8 cellular contexts compared by ENCODE assay signal in genomic region chr9:110021891-110022290, GRCh38.
DNase-seq lines count a peak whose midpoint lies in the region; ATAC-seq and TF ChIP-seq lines count a peak whose summit lies in the region.

No MANE protein-coding gene starts in this region.

- ATAC-seq in GM19372 (IDR thresholded peaks at IDR 0.05; ENCODE audit: low read depth, unreplicated experiment) (peak; percentile 80), HG03342 (IDR thresholded peaks at IDR 0.05; ENCODE audit: unreplicated experiment) (peak; percentile 95), SK-N-SH treated with all-trans-retinoic acid at 6 μM for 48 hours (no peak)

- in situ Hi-C loops in ACHN (cut with HindIII; ENCODE audit: low pct_ligation_motif_present, low pct_unique_long_range_greater_than_20kb, low sequenced_read_pairs): no loop called here

- H3K27ac Mint-ChIP-seq in CD4-positive, alpha-beta memory T cell: peak overlapping the region in 6 of 7 donors; percentile 3 to 87 (median 46)
- H3K27ac Mint-ChIP-seq in activated T-helper 2 cell treated with anti-CD3 and anti-CD28 coated beads, Interferon-gamma antibody, Interleukin-2, Interleukin-4, amounts not matched to agents 10 μg/mL and 5 μg/mL and 100 μg/mL, durations not matched to agents 14 hours and 24 hours and 36 hours: peak overlapping the region; percentile 67

- intact Hi-C loops in CD4-positive, alpha-beta memory T cell (cut with micrococcal nuclease): no loop called here
- intact Hi-C loops in activated T-helper 2 cell treated with anti-CD3 and anti-CD28 coated beads, Interferon-gamma antibody, Interleukin-2, Interleukin-4, amounts not matched to agents 10 μg/mL and 5 μg/mL and 100 μg/mL, durations not matched to agents 14 hours and 24 hours and 36 hours (cut with micrococcal nuclease): no loop called here

- POLR2A ChIA-PET in CD4-positive, alpha-beta memory T cell (lab: Charles Lee; ENCODE audit: partially characterized antibody): interaction anchor here (1.6 kb wide), 1 partner anchor 27 kb away, joined by 5 read pairs; no protein-coding TSS in a partner anchor

- no peaks in the 10 kb centered on the region for H3K27me3 Mint-ChIP-seq in CD4-positive, alpha-beta memory T cell
- H3K27me3 Mint-ChIP-seq in activated T-helper 2 cell treated with anti-CD3 and anti-CD28 coated beads, Interferon-gamma antibody, Interleukin-2, Interleukin-4, amounts not matched to agents 10 μg/mL and 5 μg/mL and 100 μg/mL, durations not matched to agents 14 hours and 24 hours and 36 hours (ENCODE audit: low read depth): no peaks in the 10 kb centered on the region

- H3K4me3 Mint-ChIP-seq in CD4-positive, alpha-beta memory T cell: peak overlapping the region in 4 of 8 donors; percentile 2 to 17 (median 9)
- no peak overlapping the region for H3K4me3 Mint-ChIP-seq in activated T-helper 2 cell treated with anti-CD3 and anti-CD28 coated beads, Interferon-gamma antibody, Interleukin-2, Interleukin-4, amounts not matched to agents 10 μg/mL and 5 μg/mL and 100 μg/mL, durations not matched to agents 14 hours and 24 hours and 36 hours (ENCODE audit: low read depth)

- no peaks in the 10 kb centered on the region for H3K27me3 ChIP-seq in CD4-positive, alpha-beta memory T cell (ENCODE audit: insufficient read depth, low read length)

- no peak overlapping the region for H3K4me3 ChIP-seq in CD4-positive, alpha-beta memory T cell (ENCODE audit: low read length in 2 of 2)

- no peak overlapping the region for H3K27ac ChIP-seq in CD4-positive, alpha-beta memory T cell (ENCODE audit: low read depth, low read length)

- H3K36me3 ChIP-seq in CD4-positive, alpha-beta memory T cell (ENCODE audit: insufficient read depth, low read length): no peaks in the 10 kb centered on the region

- H3K36me3 Mint-ChIP-seq in CD4-positive, alpha-beta memory T cell: peaks cover 0 to 7% of the 10 kb centered on the region in 2 donors
- no peaks in the 10 kb centered on the region for H3K36me3 Mint-ChIP-seq in activated T-helper 2 cell treated with anti-CD3 and anti-CD28 coated beads, Interferon-gamma antibody, Interleukin-2, Interleukin-4, amounts not matched to agents 10 μg/mL and 5 μg/mL and 100 μg/mL, durations not matched to agents 14 hours and 24 hours and 36 hours (ENCODE audit: low read depth)

- no peaks in the 10 kb centered on the region for H3K9me3 ChIP-seq in CD4-positive, alpha-beta memory T cell (ENCODE audit: control insufficient read depth in 1 of 2, low read length in 2 of 2)

- H3K4me1 ChIP-seq in CD4-positive, alpha-beta memory T cell (ENCODE audit: insufficient read depth, low read length): peaks cover 5% of the 10 kb centered on the region

- CTCF ChIA-PET in CD4-positive, alpha-beta memory T cell (lab: Charles Lee; ENCODE audit: partially characterized antibody): interaction anchor here (1.0 to 1.5 kb wide), 2 partner anchors 9 to 53 kb away, joined by 3 to 4 read pairs; no protein-coding TSS in a partner anchor

- H3K4me1 Mint-ChIP-seq in CD4-positive, alpha-beta memory T cell: peaks cover 4 to 13% (median 5%) of the 10 kb centered on the region in 4 donors
- peaks cover 23% of the 10 kb centered on the region for H3K4me1 Mint-ChIP-seq in activated T-helper 2 cell treated with anti-CD3 and anti-CD28 coated beads, Interferon-gamma antibody, Interleukin-2, Interleukin-4, amounts not matched to agents 10 μg/mL and 5 μg/mL and 100 μg/mL, durations not matched to agents 14 hours and 24 hours and 36 hours (ENCODE audit: low read depth)

- H3K9me3 Mint-ChIP-seq in CD4-positive, alpha-beta memory T cell: no peaks in the 10 kb centered on the region
- no peaks in the 10 kb centered on the region for H3K9me3 Mint-ChIP-seq in activated T-helper 2 cell treated with anti-CD3 and anti-CD28 coated beads, Interferon-gamma antibody, Interleukin-2, Interleukin-4, amounts not matched to agents 10 μg/mL and 5 μg/mL and 100 μg/mL, durations not matched to agents 14 hours and 24 hours and 36 hours

- no peak for DNase-seq in CD4-positive, alpha-beta memory T cell
- DNase-seq in activated T-helper 2 cell treated with anti-CD3 and anti-CD28 coated beads, Interferon-gamma antibody, Interleukin-2, Interleukin-4, amounts not matched to agents 10 μg/mL and 5 μg/mL and 100 μg/mL, durations not matched to agents 14 hours and 24 hours and 36 hours (ENCODE audit: low spot score): no peak
- DNase-seq in SHP77 (lab: John Stamatoyannopoulos, UW): no peak
- no peak for DNase-seq in NCI-H187 (lab: John Stamatoyannopoulos, UW)
- no peak for DNase-seq in ACHN

TF ChIP-seq in SK-N-SH treated with all-trans-retinoic acid at 6 μM for 48 hours, 23 proteins besides CTCF, POLR2A, EP300 and RAD21 (continues in another document):
- no peak for TF ChIP-seq CREB5 (CRISPR knock-in tag; IDR thresholded peaks at IDR 0.05; ENCODE audit: low read depth)
- TF ChIP-seq ARNTL (CRISPR knock-in tag; IDR thresholded peaks at IDR 0.05; ENCODE audit: borderline replicate concordance, low read depth): no peak
- no peak for TF ChIP-seq ZNF8 (CRISPR knock-in tag; IDR thresholded peaks at IDR 0.05)
- no peak for TF ChIP-seq TOX (CRISPR knock-in tag; IDR thresholded peaks at IDR 0.05; ENCODE audit: borderline replicate concordance)
- TF ChIP-seq CSRNP3 (CRISPR knock-in tag; IDR thresholded peaks at IDR 0.05): no peak
- TF ChIP-seq ZC3H10 (CRISPR knock-in tag; IDR thresholded peaks at IDR 0.05): no peak
- no peak for TF ChIP-seq ZFP3 (CRISPR knock-in tag; IDR thresholded peaks at IDR 0.05)
- no peak for TF ChIP-seq ZNF565 (CRISPR knock-in tag; conservative IDR thresholded peaks at IDR 0.05; ENCODE audit: low read depth)
- TF ChIP-seq CSDC2 (CRISPR knock-in tag; IDR thresholded peaks at IDR 0.05): no peak
- TF ChIP-seq TSHZ2 (CRISPR knock-in tag; IDR thresholded peaks at IDR 0.05): no peak
- TF ChIP-seq POU6F1 (CRISPR knock-in tag; IDR thresholded peaks at IDR 0.05; ENCODE audit: borderline replicate concordance, low read depth): no peak
